ENCODE assay signal across 39 cellular contexts in genomic region chr19:47450478-47450877, GRCh38. TPM values are rescaled to one million over a fixed set of nuclear protein-coding genes. Genes with fewer than 3 reads are reported as not detected.
"Had no signal": no experiment of that assay in that cellular context is flagged by ENCODE, and none has a peak within 500 bp of the region (broad histone marks: within the 10 kb centered on the region; RNA-seq: fewer than 3 reads in every experiment).

No MANE protein-coding gene starts in this region.

- H3K36me3 ChIP-seq: adrenal gland, ascending aorta, brain microvascular endothelial cell, breast epithelium, cardiac muscle cell had no signal

- H3K36me3 Mint-ChIP-seq: activated naive CD4-positive, alpha-beta T cell treated with anti-CD3 and anti-CD28 coated beads, Interleukin-2, amount 10 ng/mL, durations not matched to agents 7 days and 5 days; activated naive CD4-positive, alpha-beta T cell treated with anti-CD3 and anti-CD28 coated beads, Interleukin-2, amount 50 U/mL, for 24 hours; activated naive CD8-positive, alpha-beta T cell; activated naive CD8-positive, alpha-beta T cell treated with anti-CD3 and anti-CD28 coated beads, Interleukin-2, amount 10 ng/mL, durations not matched to agents 7 days and 5 days had no signal

- ATAC-seq: activated naive CD4-positive, alpha-beta T cell treated with anti-CD3 and anti-CD28 coated beads, Interleukin-2, amount 50 U/mL, for 72 hours; activated naive CD8-positive, alpha-beta T cell treated with anti-CD3 and anti-CD28 coated beads, Interleukin-2, amount 50 U/mL, for 24 hours; activated T-cell treated with anti-CD3 and anti-CD28 coated beads, Interleukin-2, amount 50 U/mL, for 4 hours; activated T-cell treated with anti-CD3 and anti-CD28 coated beads, Interleukin-2, amount 50 U/mL, for 72 hours; activated T-helper 17 cell treated with anti-CD3 and anti-CD28 coated beads, Interleukin-2, amount 50 U/mL, for 72 hours; body of pancreas had no signal

- H3K9me3 ChIP-seq: ascending aorta had no signal

- H3K27ac Mint-ChIP-seq: activated naive CD4-positive, alpha-beta T cell treated with anti-CD3 and anti-CD28 coated beads for 36 hours; activated naive CD4-positive, alpha-beta T cell treated with anti-CD3 and anti-CD28 coated beads, Interleukin-2, amount 10 ng/mL, durations not matched to agents 7 days and 5 days; activated naive CD4-positive, alpha-beta T cell treated with anti-CD3 and anti-CD28 coated beads, Interleukin-2, amount 50 U/mL, for 24 hours; activated naive CD4-positive, alpha-beta T cell treated with anti-CD3 and anti-CD28 coated beads, Interleukin-2, amount 50 U/mL, for 72 hours; activated naive CD8-positive, alpha-beta T cell; activated naive CD8-positive, alpha-beta T cell treated with anti-CD3 and anti-CD28 coated beads for 36 hours; activated naive CD8-positive, alpha-beta T cell treated with anti-CD3 and anti-CD28 coated beads, Interleukin-2, amount 10 ng/mL, durations not matched to agents 7 days and 5 days; activated naive CD8-positive, alpha-beta T cell treated with anti-CD3 and anti-CD28 coated beads, Interleukin-2, amount 50 U/mL, for 24 hours; activated T-cell treated with anti-CD3 and anti-CD28 coated beads, Interleukin-2, amount 50 U/mL, for 24 hours; activated T-cell treated with anti-CD3 and anti-CD28 coated beads, Interleukin-2, amount 50 U/mL, for 72 hours; activated T-helper 1 cell treated with anti-CD3 and anti-CD28 coated beads, Interleukin-12 subunit alpha, Interleukin-12 subunit beta, Interleukin-2, Interleukin-4 antibody, amounts not matched to agents 30 ng/mL and 10 ng/mL and 1 ng/mL, durations not matched to agents 14 hours and 24 hours and 36 hours; activated T-helper 17 cell treated with anti-CD3 and anti-CD28 coated beads, Interleukin-2, amount 50 U/mL, for 72 hours; activated T-helper 2 cell treated with anti-CD3 and anti-CD28 coated beads, Interferon-gamma antibody, Interleukin-2, Interleukin-4, amounts not matched to agents 10 μg/mL and 5 μg/mL and 100 μg/mL, durations not matched to agents 14 hours and 24 hours and 36 hours had no signal

- H3K4me3 Mint-ChIP-seq: activated naive CD4-positive, alpha-beta T cell treated with anti-CD3 and anti-CD28 coated beads for 36 hours; activated naive CD4-positive, alpha-beta T cell treated with anti-CD3 and anti-CD28 coated beads, Interleukin-2, amount 10 ng/mL, durations not matched to agents 7 days and 5 days; activated naive CD4-positive, alpha-beta T cell treated with anti-CD3 and anti-CD28 coated beads, Interleukin-2, amount 50 U/mL, for 24 hours; activated naive CD8-positive, alpha-beta T cell; activated naive CD8-positive, alpha-beta T cell treated with anti-CD3 and anti-CD28 coated beads for 36 hours; activated naive CD8-positive, alpha-beta T cell treated with anti-CD3 and anti-CD28 coated beads, Interleukin-2, amount 10 ng/mL, durations not matched to agents 7 days and 5 days; activated naive CD8-positive, alpha-beta T cell treated with anti-CD3 and anti-CD28 coated beads, Interleukin-2, amount 50 U/mL, for 24 hours; activated T-cell treated with anti-CD3 and anti-CD28 coated beads, Interleukin-2, amount 50 U/mL, for 24 hours; activated T-cell treated with anti-CD3 and anti-CD28 coated beads, Interleukin-2, amount 50 U/mL, for 4 hours; activated T-cell treated with anti-CD3 and anti-CD28 coated beads, Interleukin-2, amount 50 U/mL, for 72 hours; activated T-helper 1 cell treated with anti-CD3 and anti-CD28 coated beads, Interleukin-12 subunit alpha, Interleukin-12 subunit beta, Interleukin-2, Interleukin-4 antibody, amounts not matched to agents 30 ng/mL and 10 ng/mL and 1 ng/mL, durations not matched to agents 14 hours and 24 hours and 36 hours; activated T-helper 17 cell treated with anti-CD3 and anti-CD28 coated beads, Interleukin-2, amount 50 U/mL, for 72 hours; brain; central memory CD8-positive, alpha-beta T cell had no signal

- H3K27ac ChIP-seq: adrenal gland, ascending aorta, body of pancreas, brain microvascular endothelial cell, breast epithelium, cardiac muscle cell had no signal

- H3K9me3 Mint-ChIP-seq: activated naive CD4-positive, alpha-beta T cell treated with anti-CD3 and anti-CD28 coated beads, Interleukin-2, amount 50 U/mL, for 24 hours; activated naive CD8-positive, alpha-beta T cell treated with anti-CD3 and anti-CD28 coated beads, Interleukin-2, amount 10 ng/mL, durations not matched to agents 7 days and 5 days; activated naive CD8-positive, alpha-beta T cell treated with anti-CD3 and anti-CD28 coated beads, Interleukin-2, amount 50 U/mL, for 24 hours; activated T-helper 1 cell treated with anti-CD3 and anti-CD28 coated beads, Interleukin-12 subunit alpha, Interleukin-12 subunit beta, Interleukin-2, Interleukin-4 antibody, amounts not matched to agents 30 ng/mL and 10 ng/mL and 1 ng/mL, durations not matched to agents 14 hours and 24 hours and 36 hours; activated T-helper 17 cell treated with anti-CD3 and anti-CD28 coated beads, Interleukin-2, amount 50 U/mL, for 72 hours; activated T-helper 2 cell treated with anti-CD3 and anti-CD28 coated beads, Interferon-gamma antibody, Interleukin-2, Interleukin-4, amounts not matched to agents 10 μg/mL and 5 μg/mL and 100 μg/mL, durations not matched to agents 14 hours and 24 hours and 36 hours; central memory CD8-positive, alpha-beta T cell had no signal

- DNase-seq: activated effector memory CD4-positive, alpha-beta T cell treated with anti-CD3 and anti-CD28 coated beads, Interleukin-2, amount 50 U/mL, for 16 hours; activated effector memory CD4-positive, alpha-beta T cell treated with Interleukin-2 at 50 U/mL for 16 hours; activated gamma-delta T cell; activated gamma-delta T cell treated with Interleukin-2 at 50 U/mL for 16 hours; activated naive CD4-positive, alpha-beta T cell; activated naive CD4-positive, alpha-beta T cell treated with anti-CD3 and anti-CD28 coated beads for 36 hours; activated naive CD4-positive, alpha-beta T cell treated with anti-CD3 and anti-CD28 coated beads, Interleukin-2, amount 10 ng/mL, durations not matched to agents 7 days and 5 days; activated naive CD4-positive, alpha-beta T cell treated with anti-CD3 and anti-CD28 coated beads, Interleukin-2, amount 50 U/mL, for 16 hours; activated naive CD4-positive, alpha-beta T cell treated with Interleukin-2 at 50 U/mL for 16 hours; activated naive CD8-positive, alpha-beta T cell treated with anti-CD3 and anti-CD28 coated beads for 36 hours; activated naive CD8-positive, alpha-beta T cell treated with anti-CD3 and anti-CD28 coated beads, Interleukin-2, amount 10 ng/mL, durations not matched to agents 7 days and 5 days; activated naive CD8-positive, alpha-beta T cell treated with anti-CD3 and anti-CD28 coated beads, Interleukin-2, amount 50 U/mL, for 24 hours; activated T-cell treated with anti-CD3 and anti-CD28 coated beads, Interleukin-2, amount 50 U/mL, for 24 hours; activated T-cell treated with anti-CD3 and anti-CD28 coated beads, Interleukin-2, amount 50 U/mL, for 4 hours; activated T-cell treated with anti-CD3 and anti-CD28 coated beads, Interleukin-2, amount 50 U/mL, for 48 hours; activated T-cell treated with anti-CD3 and anti-CD28 coated beads, Interleukin-2, amount 50 U/mL, for 72 hours; adrenal gland; amniotic stem cell; amygdala; anterior cingulate cortex; aorta; body of pancreas; brain microvascular endothelial cell; caudate nucleus; central memory CD4-positive, alpha-beta T cell; cerebellar nuclear complex had no signal

- H3K4me3 ChIP-seq: adrenal gland, ascending aorta, body of pancreas, breast epithelium, cardiac muscle cell had no signal

- FAIRE-seq: astrocyte, bronchial epithelial cell had no signal

- H3K4me1 ChIP-seq: breast epithelium had no signal

RNA-seq across cellular contexts. Expression of gene SLC8A2, which starts 21.2 kb away (rescaled TPM):
- total RNA-seq: activated naive CD4-positive, alpha-beta T cell treated with anti-CD3 and anti-CD28 coated beads for 36 hours; activated T-helper 1 cell treated with anti-CD3 and anti-CD28 coated beads, Interleukin-12 subunit alpha, Interleukin-12 subunit beta, Interleukin-2, Interleukin-4 antibody, amounts not matched to agents 30 ng/mL and 10 ng/mL and 1 ng/mL, durations not matched to agents 14 hours and 24 hours and 36 hours; activated T-helper 2 cell treated with anti-CD3 and anti-CD28 coated beads, Interferon-gamma antibody, Interleukin-2, Interleukin-4, amounts not matched to agents 10 μg/mL and 5 μg/mL and 100 μg/mL, durations not matched to agents 14 hours and 24 hours and 36 hours; ascending aorta had no signal
- polyA plus RNA-seq: aorta had no signal

RNA-seq across cellular contexts. Expression of gene MEIS3, which starts 31.2 kb away (rescaled TPM):
- total RNA-seq: activated naive CD4-positive, alpha-beta T cell treated with anti-CD3 and anti-CD28 coated beads for 36 hours; activated naive CD8-positive, alpha-beta T cell treated with anti-CD3 and anti-CD28 coated beads for 36 hours; activated T-helper 1 cell treated with anti-CD3 and anti-CD28 coated beads, Interleukin-12 subunit alpha, Interleukin-12 subunit beta, Interleukin-2, Interleukin-4 antibody, amounts not matched to agents 30 ng/mL and 10 ng/mL and 1 ng/mL, durations not matched to agents 14 hours and 24 hours and 36 hours had no signal
